7 cellular contexts compared by ENCODE assay signal in genomic region chr1:16914928-16915626, GRCh38. TPM values are rescaled to one million over a fixed set of nuclear protein-coding genes. Genes with fewer than 3 reads are reported as not detected.
DNase-seq lines count a peak whose midpoint lies in the region; ATAC-seq, FAIRE-seq and TF ChIP-seq lines count a peak whose summit lies in the region.
"Not testable (repeated sequence)": the region's sequence is repeated elsewhere in the genome, so short reads cannot be mapped to it uniquely, and the experiment has no call there.

No MANE protein-coding gene starts in this region.

- not testable (repeated sequence) for TF ChIP-seq CTCF in WERI-Rb-1 (IDR thresholded peaks at IDR 0.05; ENCODE audit: low read depth, low read length); astrocyte (IDR thresholded peaks at IDR 0.05; ENCODE audit: insufficient read depth, low read depth, low read length); esophagus muscularis mucosa (IDR thresholded peaks at IDR 0.05); sigmoid colon (IDR thresholded peaks at IDR 0.05)

- not testable (repeated sequence) for TF ChIP-seq EP300 in esophagus muscularis mucosa (IDR thresholded peaks at IDR 0.05); sigmoid colon (IDR thresholded peaks at IDR 0.05)

- not testable (repeated sequence) for H2AFZ ChIP-seq in astrocyte (ENCODE audit: low read depth, low read length)

- H3K4me3 ChIP-seq in WERI-Rb-1 (ENCODE audit: low read depth, low read length): peak overlapping the region; percentile 83
- H3K4me3 ChIP-seq in astrocyte (ENCODE audit: insufficient read depth, low read depth, low read length): peak overlapping the region; percentile 83
- H3K4me3 ChIP-seq in esophagus muscularis mucosa: peak overlapping the region; percentile 72 to 100 (median 85)
- H3K4me3 ChIP-seq in sigmoid colon: peak overlapping the region in 3 of 4 donors; percentile 78 to 96 (median 88)

- not testable (repeated sequence) for H3K79me2 ChIP-seq in astrocyte (ENCODE audit: insufficient read depth, low read length)

- H3K27ac Mint-ChIP-seq in astrocyte (ENCODE audit: unreplicated experiment): peak overlapping the region; percentile 3
- H3K27ac Mint-ChIP-seq in memory B cell: not testable (repeated sequence)

- not testable (repeated sequence) for H3K36me3 Mint-ChIP-seq in astrocyte (ENCODE audit: low read depth, unreplicated experiment); memory B cell

- FAIRE-seq in astrocyte (lab: Jason Lieb, UNC): not testable (repeated sequence)

- H3K4me2 ChIP-seq in astrocyte (ENCODE audit: low read length): peak overlapping the region; percentile 89

- H4K20me1 ChIP-seq in astrocyte (ENCODE audit: insufficient read depth, low read length): not testable (repeated sequence)

- H3K9me3 ChIP-seq in WERI-Rb-1 (ENCODE audit: severe bottlenecking); astrocyte (ENCODE audit: insufficient read depth, low read depth, low read length); esophagus muscularis mucosa; sigmoid colon: not testable (repeated sequence)

- not testable (repeated sequence) for H3K4me1 Mint-ChIP-seq in astrocyte (ENCODE audit: low read depth, unreplicated experiment)
- H3K4me1 Mint-ChIP-seq in memory B cell: peaks cover 21% of the 10 kb centered on the region

- WGBS in esophagus muscularis mucosa: 41% methylated on average over 15 of the region's 15 CpGs
- 54 to 60% methylated on average over 15 of the region's 15 CpGs for WGBS in sigmoid colon, 2 donors

- H3K9me3 Mint-ChIP-seq in astrocyte (ENCODE audit: unreplicated experiment); memory B cell: not testable (repeated sequence)

- ATAC-seq in memory B cell (ENCODE audit: low read depth): not testable (repeated sequence)

- H3K27ac ChIP-seq in WERI-Rb-1: peak overlapping the region; percentile 91
- not testable (repeated sequence) for H3K27ac ChIP-seq in astrocyte (ENCODE audit: low read depth, low read length)
- peak overlapping the region; percentile 78 to 93 (median 84) for H3K27ac ChIP-seq in esophagus muscularis mucosa (replicated peaks in 1 of 4)
- peak overlapping the region; percentile 83 to 91 (median 86) for H3K27ac ChIP-seq in sigmoid colon

- peak; percentile 83 for DNase-seq in DMS 273 (lab: John Stamatoyannopoulos, UW; ENCODE audit: unreplicated experiment)
- peak; percentile 25 for DNase-seq in NCI-H1092 treated with DMSO at 0.1 percent for 48 hours (lab: John Stamatoyannopoulos, UW)
- peak; percentile 93 for DNase-seq in WERI-Rb-1
- DNase-seq in astrocyte (ENCODE audit: low read depth); esophagus muscularis mucosa (ENCODE audit: extremely low spot score); memory B cell (ENCODE audit: low spot score in 2 of 2): not testable (repeated sequence)
- DNase-seq in sigmoid colon: peak; percentile 65

- not testable (repeated sequence) for H3K36me3 ChIP-seq in WERI-Rb-1; astrocyte (ENCODE audit: insufficient read depth, low read length); esophagus muscularis mucosa; sigmoid colon

- H3K4me1 ChIP-seq in astrocyte (ENCODE audit: insufficient read depth, low read length): not testable (repeated sequence)
- peaks cover 15 to 35% (median 30%) of the 10 kb centered on the region in 4 donors for H3K4me1 ChIP-seq in esophagus muscularis mucosa
- peaks cover 0 to 33% (median 18%) of the 10 kb centered on the region in 4 donors for H3K4me1 ChIP-seq in sigmoid colon

- H3K27me3 Mint-ChIP-seq in astrocyte (ENCODE audit: low read depth, unreplicated experiment): peaks cover 23% of the 10 kb centered on the region
- not testable (repeated sequence) for H3K27me3 Mint-ChIP-seq in memory B cell

- not testable (repeated sequence) for H3K27me3 ChIP-seq in WERI-Rb-1 (ENCODE audit: insufficient read depth, low read depth, severe bottlenecking); astrocyte (ENCODE audit: insufficient read depth, low read length); esophagus muscularis mucosa; sigmoid colon

- intact Hi-C loops in esophagus muscularis mucosa (cut with DNase I): not testable (repeated sequence)
- intact Hi-C loops in sigmoid colon (cut with DNase I): loop anchor here (5.0 to 10.0 kb wide), 2 partner anchors 300 to 622 kb away; partner anchors contain the start of genes ARHGEF10L and NBPF1

- H3K9ac ChIP-seq in astrocyte (ENCODE audit: low read length): peak overlapping the region; percentile 92

- H3K4me3 Mint-ChIP-seq in astrocyte (ENCODE audit: unreplicated experiment) (peak overlapping the region; percentile 77), memory B cell (peak overlapping the region; percentile 91)

- not testable (repeated sequence) for TF ChIP-seq POLR2A in esophagus muscularis mucosa (IDR thresholded peaks at IDR 0.05; ENCODE audit: low read depth); sigmoid colon (IDR thresholded peaks at IDR 0.05)

RNA-seq across cellular contexts. Expression of gene CROCC, which starts 6.7 kb away (rescaled TPM):
- total RNA-seq in astrocyte (12.1 and 15.9 TPM in 2 replicates), esophagus muscularis mucosa (10 to 100 TPM; 17.6 to 36.3 (median 23.0) TPM), sigmoid colon (10 to 100 TPM; 11.4 to 25.5 (median 20.3) TPM)
- 10 to 100 TPM in 1 of 3 donors, 1 to 10 TPM in 2; 3.5 to 24.3 (median 7.8) TPM for polyA plus RNA-seq in sigmoid colon

RNA-seq across cellular contexts. Expression of gene RNU1-2, which starts 19.3 kb away (rescaled TPM):
- total RNA-seq in astrocyte (1,356 and 1,553 TPM in 2 replicates), esophagus muscularis mucosa (under 1 TPM in 2 of 4 donors, not detected in 2; under 0.01 TPM), sigmoid colon (under 1 TPM; under 0.01 TPM)
- not detected for polyA plus RNA-seq in sigmoid colon

Comparison
In these comparisons a context has a peak if more than half of its experiments do, and no peak if none do; other contexts are left out.
1. RNA of gene RNU1-2, which starts 19.3 kb away (total RNA-seq): 1,356 to 1,553 TPM in astrocyte; under 0.01 TPM in esophagus muscularis mucosa and under 0.01 TPM in sigmoid colon; every median in the first group is over 1,000 times any median in the second.
2. Peak in every context shown above with its lines, with median percentiles within 50 percentile points of each other: H3K4me3 ChIP-seq.